In the genomic region with DNA sequence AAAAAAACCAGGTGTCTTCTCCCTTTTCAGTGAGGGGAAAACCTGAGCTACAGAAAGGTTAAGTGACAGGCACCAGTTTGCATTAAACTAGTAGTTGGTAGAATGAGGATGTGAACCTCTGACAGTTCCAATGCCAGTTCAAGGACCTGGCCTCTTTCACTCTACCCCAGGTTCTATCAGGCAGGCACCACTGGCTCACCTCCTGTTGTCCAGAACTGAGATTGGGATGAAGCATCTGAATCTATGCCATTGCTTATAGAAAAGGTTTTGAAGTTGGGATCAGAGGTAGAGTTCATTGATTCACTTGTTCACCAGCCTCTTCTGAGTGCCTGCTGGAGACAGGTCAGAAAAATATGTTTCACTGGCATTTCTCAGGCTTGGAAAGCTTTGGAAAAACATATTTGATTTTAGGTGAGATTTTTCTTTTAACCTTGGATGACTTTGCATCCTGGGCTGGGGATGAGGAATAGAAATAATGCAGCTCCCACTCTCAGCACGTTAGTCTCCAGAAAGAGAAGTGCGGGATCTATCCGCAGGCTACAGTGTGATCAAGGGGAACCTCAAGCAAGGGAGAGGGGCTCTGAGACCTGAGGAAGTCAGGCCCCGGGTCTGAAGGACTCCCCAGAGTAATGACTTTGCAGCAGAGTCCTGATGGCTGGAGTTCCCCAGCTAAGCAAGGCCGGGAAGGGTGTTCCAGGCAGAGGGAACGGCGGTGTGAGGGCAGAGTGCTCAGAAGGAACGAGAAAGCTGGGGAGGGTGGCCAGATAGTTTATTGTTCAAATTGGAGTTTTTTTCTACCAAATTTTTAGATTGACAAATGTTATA, we compare ENCODE assay signal across 3 cellular contexts.
"Had no signal": no experiment of that assay in that cellular context is flagged by ENCODE, and none has a peak within 500 bp of the region (broad histone marks: within the 10 kb centered on the region; RNA-seq: fewer than 3 reads in every experiment).

No MANE protein-coding gene starts in this region.

- ATAC-seq: GM12878 had no signal

- DNase-seq: GDM1, GF-D8 had no signal

- H3K4me3 ChIP-seq: GM12878 had no signal
